In the genomic region with DNA sequence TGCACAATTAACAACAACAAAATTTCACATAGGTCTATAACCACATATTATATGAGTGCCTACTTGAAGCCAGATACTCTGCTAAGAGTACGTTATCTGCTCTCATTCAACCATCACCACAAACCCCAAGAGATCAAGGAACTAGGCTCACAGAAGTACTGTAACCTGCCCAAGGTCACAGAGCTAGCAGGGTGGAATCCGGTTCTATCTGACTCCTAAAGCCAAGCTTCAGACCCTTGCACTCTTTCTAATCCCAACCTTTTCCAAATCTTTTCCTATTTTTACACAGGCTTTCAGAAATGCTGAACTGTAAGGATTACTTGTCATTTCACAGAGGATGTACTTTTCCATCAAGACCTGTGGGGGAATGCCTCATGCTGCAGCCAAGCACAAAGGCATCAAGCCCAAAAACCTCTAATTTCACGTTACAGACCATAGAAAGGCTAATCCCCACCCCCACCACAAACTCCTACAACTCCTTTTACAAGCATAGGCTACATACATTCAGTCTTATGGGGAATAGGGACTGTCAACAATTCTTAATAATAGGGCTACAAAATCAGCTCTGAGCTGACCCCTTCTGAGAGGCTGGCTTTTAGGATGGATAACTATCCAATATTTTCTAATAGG, we compare ENCODE assay signal across 8 cellular contexts. TPM values are rescaled to one million over a fixed set of nuclear protein-coding genes. Genes with fewer than 3 reads are reported as not detected.
DNase-seq lines count a peak whose midpoint lies in the region; ATAC-seq, FAIRE-seq and TF ChIP-seq lines count a peak whose summit lies in the region.

No MANE protein-coding gene starts in this region.

- ATAC-seq in psoas muscle (no peak), GM19023 (IDR thresholded peaks at IDR 0.05; ENCODE audit: unreplicated experiment) (no peak)

- H3K4me1 Mint-ChIP-seq in activated T-cell treated with anti-CD3 and anti-CD28 coated beads, Interleukin-2, amount 50 U/mL, for 24 hours (ENCODE audit: low read depth) = peaks cover 70% of the 10 kb centered on the region

- no peaks in the 10 kb centered on the region for H3K9me3 ChIP-seq in SJSA1 (replicated peaks)
- no peaks in the 10 kb centered on the region for H3K9me3 ChIP-seq in psoas muscle

- H3K4me3 ChIP-seq in SJSA1 (peak overlapping the region; percentile 54), epithelial cell of proximal tubule (ENCODE audit: low read depth, low read length) (peak overlapping the region; percentile 84), psoas muscle (peak overlapping the region; percentile 84)

- H3K27ac ChIP-seq in SJSA1 (no peak overlapping the region), psoas muscle (peak overlapping the region; percentile 88)

- no peak for FAIRE-seq in H54 (lab: Jason Lieb, UNC)

- H3K27me3 Mint-ChIP-seq in activated T-cell treated with anti-CD3 and anti-CD28 coated beads, Interleukin-2, amount 50 U/mL, for 24 hours = no peaks in the 10 kb centered on the region

- H3K27ac Mint-ChIP-seq in activated T-cell treated with anti-CD3 and anti-CD28 coated beads, Interleukin-2, amount 50 U/mL, for 24 hours = peak overlapping the region; percentile 99

- intact Hi-C loops in psoas muscle (cut with DNase I) = no loop called here

- no peaks in the 10 kb centered on the region for H3K36me3 ChIP-seq in SJSA1
- no peaks in the 10 kb centered on the region for H3K36me3 ChIP-seq in psoas muscle (ENCODE audit: insufficient read depth in 1 of 2, low read depth in 1 of 2)

- H3K27me3 ChIP-seq in SJSA1 (replicated peaks) (no peaks in the 10 kb centered on the region), psoas muscle (ENCODE audit: insufficient read depth in 3 of 3, low read length in 2 of 3) (no peaks in the 10 kb centered on the region)

- peaks cover 27% of the 10 kb centered on the region for H3K36me3 Mint-ChIP-seq in activated T-cell treated with anti-CD3 and anti-CD28 coated beads, Interleukin-2, amount 50 U/mL, for 24 hours (ENCODE audit: low read depth)

- no peak for TF ChIP-seq POLR2A in H54 (IDR thresholded peaks at IDR 0.05; ENCODE audit: low read depth, low read length)

- no peaks in the 10 kb centered on the region; the same call in 1 of the 2 replicates for H3K4me1 ChIP-seq in SJSA1 (replicated peaks)
- peaks cover 17% of the 10 kb centered on the region for H3K4me1 ChIP-seq in psoas muscle

- no peaks in the 10 kb centered on the region for H3K9me3 Mint-ChIP-seq in activated T-cell treated with anti-CD3 and anti-CD28 coated beads, Interleukin-2, amount 50 U/mL, for 24 hours

- no peak for TF ChIP-seq CTCF in epithelial cell of proximal tubule (conservative IDR thresholded peaks at IDR 0.05; ENCODE audit: low read depth, low read length)
- no peak for TF ChIP-seq CTCF in psoas muscle (IDR thresholded peaks at IDR 0.05)

- DNase-seq in activated T-cell treated with anti-CD3 and anti-CD28 coated beads, Interleukin-2, amount 50 U/mL, for 24 hours = no peak
- DNase-seq in activated T-cell treated with anti-CD3 and anti-CD28 coated beads for 4 hours = no peak
- no peak for DNase-seq in SJSA1 (ENCODE audit: low read depth in 1 of 2, low spot score in 2 of 2)
- no peak for DNase-seq in epithelial cell of proximal tubule (ENCODE audit: low read depth)
- DNase-seq in psoas muscle = no peak
- DNase-seq in H54 (ENCODE audit: insufficient read length, low spot score) = no peak
- no peak for DNase-seq in stimulated activated CD4-positive, alpha-beta T cell treated with anti-CD3 and anti-CD28 coated beads, Interleukin-4, amount 100 ng/mL, for 24 hours

- peak overlapping the region; percentile 96 for H3K4me3 Mint-ChIP-seq in activated T-cell treated with anti-CD3 and anti-CD28 coated beads, Interleukin-2, amount 50 U/mL, for 24 hours

- WGBS in psoas muscle, 3 donors = 29 to 46% (median 29%) methylated on average over 3 of the region's 3 CpGs

RNA-seq across cellular contexts. Expression of gene PRCP, which starts 0.9 kb away (rescaled TPM):
- total RNA-seq in SJSA1 (2014; rRNA removed; shearing (Covaris generic)) = 37.2 and 38.5 TPM in 2 replicates
- total RNA-seq in epithelial cell of proximal tubule (22.2 and 30.9 TPM in 2 replicates), psoas muscle (10 to 100 TPM; 11.5 to 23.5 (median 15.2) TPM)
- polyA plus RNA-seq in psoas muscle = 10 to 100 TPM; 11.8 to 12.8 (median 12.1) TPM

RNA-seq across cellular contexts. Expression of gene DDIAS, which starts 2.2 kb away (rescaled TPM):
- total RNA-seq in SJSA1 (2014; rRNA removed; shearing (Covaris generic)) = 4.8 and 10.3 TPM in 2 replicates
- total RNA-seq in epithelial cell of proximal tubule = 7.1 and 14.6 TPM in 2 replicates
- 1 to 10 TPM in 2 of 4 donors, under 1 TPM in 2; 0.21 to 2.1 (median 1.1) TPM for total RNA-seq in psoas muscle
- polyA plus RNA-seq in psoas muscle = 1 to 10 TPM in 2 of 3 donors, under 1 TPM in 1; 0.94 to 6.6 (median 3.1) TPM
